Comparison of ENCODE assay signal across 1 cellular context in the genomic region with DNA sequence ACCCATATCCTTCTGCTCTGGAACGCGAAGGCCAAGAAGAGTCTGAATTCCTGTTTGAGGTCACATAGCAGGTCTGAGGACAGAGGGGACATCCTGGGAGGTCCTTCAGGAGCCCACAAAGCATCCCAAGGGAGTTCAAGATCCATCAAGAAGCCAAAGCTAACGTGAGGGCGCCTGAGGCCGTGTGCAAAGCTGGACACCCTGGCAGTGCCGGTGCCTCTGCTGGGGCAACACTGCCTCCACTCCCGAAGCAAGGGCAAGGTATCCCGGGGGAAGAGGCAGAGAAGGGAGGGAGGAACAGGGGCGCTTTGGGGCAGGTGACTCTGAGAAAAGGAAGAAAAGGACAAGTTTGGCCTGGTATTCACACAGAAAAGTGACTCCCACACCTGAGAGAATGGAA.
TF ChIP-seq lines count a peak whose summit lies in the region.

No MANE protein-coding gene starts in this region.

TF ChIP-seq in HepG2, 621 proteins besides CTCF, POLR2A, EP300 and RAD21 (continued from another document):
- TF ChIP-seq, protein P1, sequence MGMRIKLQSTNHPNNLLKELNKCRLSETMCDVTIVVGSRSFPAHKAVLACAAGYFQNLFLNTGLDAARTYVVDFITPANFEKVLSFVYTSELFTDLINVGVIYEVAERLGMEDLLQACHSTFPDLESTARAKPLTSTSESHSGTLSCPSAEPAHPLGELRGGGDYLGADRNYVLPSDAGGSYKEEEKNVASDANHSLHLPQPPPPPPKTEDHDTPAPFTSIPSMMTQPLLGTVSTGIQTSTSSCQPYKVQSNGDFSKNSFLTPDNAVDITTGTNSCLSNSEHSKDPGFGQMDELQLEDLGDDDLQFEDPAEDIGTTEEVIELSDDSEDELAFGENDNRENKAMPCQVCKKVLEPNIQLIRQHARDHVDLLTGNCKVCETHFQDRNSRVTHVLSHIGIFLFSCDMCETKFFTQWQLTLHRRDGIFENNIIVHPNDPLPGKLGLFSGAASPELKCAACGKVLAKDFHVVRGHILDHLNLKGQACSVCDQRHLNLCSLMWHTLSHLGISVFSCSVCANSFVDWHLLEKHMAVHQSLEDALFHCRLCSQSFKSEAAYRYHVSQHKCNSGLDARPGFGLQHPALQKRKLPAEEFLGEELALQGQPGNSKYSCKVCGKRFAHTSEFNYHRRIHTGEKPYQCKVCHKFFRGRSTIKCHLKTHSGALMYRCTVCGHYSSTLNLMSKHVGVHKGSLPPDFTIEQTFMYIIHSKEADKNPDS (CRISPR knock-in tag; IDR thresholded peaks at IDR 0.05): no peak
- TF ChIP-seq, protein P2, sequence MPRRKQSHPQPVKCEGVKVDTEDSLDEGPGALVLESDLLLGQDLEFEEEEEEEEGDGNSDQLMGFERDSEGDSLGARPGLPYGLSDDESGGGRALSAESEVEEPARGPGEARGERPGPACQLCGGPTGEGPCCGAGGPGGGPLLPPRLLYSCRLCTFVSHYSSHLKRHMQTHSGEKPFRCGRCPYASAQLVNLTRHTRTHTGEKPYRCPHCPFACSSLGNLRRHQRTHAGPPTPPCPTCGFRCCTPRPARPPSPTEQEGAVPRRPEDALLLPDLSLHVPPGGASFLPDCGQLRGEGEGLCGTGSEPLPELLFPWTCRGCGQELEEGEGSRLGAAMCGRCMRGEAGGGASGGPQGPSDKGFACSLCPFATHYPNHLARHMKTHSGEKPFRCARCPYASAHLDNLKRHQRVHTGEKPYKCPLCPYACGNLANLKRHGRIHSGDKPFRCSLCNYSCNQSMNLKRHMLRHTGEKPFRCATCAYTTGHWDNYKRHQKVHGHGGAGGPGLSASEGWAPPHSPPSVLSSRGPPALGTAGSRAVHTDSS (CRISPR knock-in tag; conservative IDR thresholded peaks at IDR 0.05): no peak
- TF ChIP-seq, protein P3, sequence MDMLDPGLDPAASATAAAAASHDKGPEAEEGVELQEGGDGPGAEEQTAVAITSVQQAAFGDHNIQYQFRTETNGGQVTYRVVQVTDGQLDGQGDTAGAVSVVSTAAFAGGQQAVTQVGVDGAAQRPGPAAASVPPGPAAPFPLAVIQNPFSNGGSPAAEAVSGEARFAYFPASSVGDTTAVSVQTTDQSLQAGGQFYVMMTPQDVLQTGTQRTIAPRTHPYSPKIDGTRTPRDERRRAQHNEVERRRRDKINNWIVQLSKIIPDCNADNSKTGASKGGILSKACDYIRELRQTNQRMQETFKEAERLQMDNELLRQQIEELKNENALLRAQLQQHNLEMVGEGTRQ (IDR thresholded peaks at IDR 0.05; ENCODE audit: low read depth, low read length): no peak
- TF ChIP-seq, protein P3 (CRISPR knock-in tag; IDR thresholded peaks at IDR 0.05; ENCODE audit: borderline replicate concordance): no peak
- TF ChIP-seq, protein P4, sequence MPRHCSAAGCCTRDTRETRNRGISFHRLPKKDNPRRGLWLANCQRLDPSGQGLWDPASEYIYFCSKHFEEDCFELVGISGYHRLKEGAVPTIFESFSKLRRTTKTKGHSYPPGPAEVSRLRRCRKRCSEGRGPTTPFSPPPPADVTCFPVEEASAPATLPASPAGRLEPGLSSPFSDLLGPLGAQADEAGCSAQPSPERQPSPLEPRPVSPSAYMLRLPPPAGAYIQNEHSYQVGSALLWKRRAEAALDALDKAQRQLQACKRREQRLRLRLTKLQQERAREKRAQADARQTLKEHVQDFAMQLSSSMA (CRISPR knock-in tag; IDR thresholded peaks at IDR 0.05): no peak
- no peak for TF ChIP-seq DPF2 (CRISPR knock-in tag; IDR thresholded peaks at IDR 0.05; ENCODE audit: borderline replicate concordance, low read depth)
